ENCODE assay signal across 22 cellular contexts in the genomic region with DNA sequence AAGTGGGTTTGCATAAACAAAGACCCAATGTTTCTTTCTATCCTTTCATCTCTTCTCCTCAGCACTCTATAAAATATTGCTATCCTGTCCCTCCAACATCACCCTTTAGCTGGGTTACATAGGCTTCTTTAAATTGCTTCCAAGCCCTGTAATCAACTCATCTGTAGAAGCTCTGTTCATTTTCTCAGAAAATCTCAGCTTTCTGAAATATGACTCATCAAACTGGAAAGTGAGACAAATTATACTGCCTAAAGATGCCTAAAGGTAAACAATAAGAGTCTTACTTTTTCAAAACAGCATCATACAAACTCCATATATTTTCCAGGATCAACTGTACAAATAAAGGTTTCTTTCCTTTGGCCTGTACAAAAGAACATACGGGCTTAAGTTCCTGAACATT. TPM values are rescaled to one million over a fixed set of nuclear protein-coding genes. Genes with fewer than 3 reads are reported as not detected.
"Had no signal": no experiment of that assay in that cellular context is flagged by ENCODE, and none has a peak within 500 bp of the region (broad histone marks: within the 10 kb centered on the region; RNA-seq: fewer than 3 reads in every experiment).

No MANE protein-coding gene starts in this region.

- H2AFZ ChIP-seq: hepatocyte had no signal

- H3K4me3 Mint-ChIP-seq: activated B cell treated with CpG ODN at 0.5 μM for 24 hours; activated CD8-positive, alpha-beta T cell treated with anti-CD3 and anti-CD28 coated beads for 36 hours; activated naive CD4-positive, alpha-beta T cell treated with anti-CD3 and anti-CD28 coated beads, Interleukin-2, amount 10 ng/mL, durations not matched to agents 7 days and 5 days; activated naive CD8-positive, alpha-beta T cell treated with anti-CD3 and anti-CD28 coated beads, Interleukin-2, amount 50 U/mL, for 24 hours; nephron; stimulated activated effector memory CD8-positive, alpha-beta T cell treated with anti-CD3 and anti-CD28 coated beads, Interleukin-12 subunit alpha, Interleukin-12 subunit beta, amount 100 ng/mL, for 72 hours; type B pancreatic cell had no signal

- H3K4me2 ChIP-seq: hepatocyte had no signal

- H3K27ac ChIP-seq: ascending aorta, breast epithelium, esophagus squamous epithelium, hepatocyte, lower lobe of right lung, testis had no signal

- H3K36me3 ChIP-seq: breast epithelium had no signal

- H3K9me3 ChIP-seq: ascending aorta, breast epithelium, esophagus squamous epithelium, lower lobe of right lung, testis had no signal

- H3K4me1 Mint-ChIP-seq: nephron had no signal

- H3K4me1 ChIP-seq: ascending aorta, breast epithelium, esophagus squamous epithelium, lower lobe of right lung, testis had no signal

- H3K4me3 ChIP-seq: ascending aorta, breast epithelium, esophagus squamous epithelium, hepatocyte, lower lobe of right lung, testis had no signal

- DNase-seq: activated B cell treated with CpG ODN at 0.5 μM for 24 hours; activated CD4-positive, alpha-beta T cell treated with anti-CD3 and anti-CD28 coated beads for 48 hours; activated CD8-positive, alpha-beta T cell treated with anti-CD3 and anti-CD28 coated beads for 36 hours; activated effector memory CD4-positive, alpha-beta T cell treated with Interleukin-2 at 50 U/mL for 16 hours; activated naive CD4-positive, alpha-beta T cell treated with anti-CD3 and anti-CD28 coated beads, Interleukin-2, amount 10 ng/mL, durations not matched to agents 7 days and 5 days; activated naive CD8-positive, alpha-beta T cell treated with anti-CD3 and anti-CD28 coated beads, Interleukin-2, amount 50 U/mL, for 24 hours; activated T-cell treated with anti-CD3 and anti-CD28 coated beads, Interleukin-2, amount 50 U/mL, for 1 hour; cerebellar nuclear complex; dermis blood vessel endothelial cell; effector memory CD4-positive, alpha-beta T cell; esophagus squamous epithelium; islet precursor cell; lower lobe of right lung; stimulated activated CD4-positive, alpha-beta T cell treated with anti-CD3 and anti-CD28 coated beads, Interleukin-4, amount 100 ng/mL, for 24 hours; testis had no signal

- H3K9me3 Mint-ChIP-seq: activated B cell treated with CpG ODN at 0.5 μM for 24 hours; activated CD8-positive, alpha-beta T cell treated with anti-CD3 and anti-CD28 coated beads for 36 hours; activated naive CD4-positive, alpha-beta T cell treated with anti-CD3 and anti-CD28 coated beads, Interleukin-2, amount 10 ng/mL, durations not matched to agents 7 days and 5 days; activated naive CD8-positive, alpha-beta T cell treated with anti-CD3 and anti-CD28 coated beads, Interleukin-2, amount 50 U/mL, for 24 hours; nephron; stimulated activated effector memory CD8-positive, alpha-beta T cell treated with anti-CD3 and anti-CD28 coated beads, Interleukin-12 subunit alpha, Interleukin-12 subunit beta, amount 100 ng/mL, for 72 hours; type B pancreatic cell had no signal

- H3K27me3 ChIP-seq: ascending aorta, breast epithelium, esophagus squamous epithelium, hepatocyte, testis had no signal

- ATAC-seq: activated CD8-positive, alpha-beta T cell treated with anti-CD3 and anti-CD28 coated beads for 36 hours; activated naive CD8-positive, alpha-beta T cell treated with anti-CD3 and anti-CD28 coated beads, Interleukin-2, amount 50 U/mL, for 24 hours; lower lobe of right lung; sciatic nerve; stimulated activated effector memory CD8-positive, alpha-beta T cell treated with anti-CD3 and anti-CD28 coated beads, Interleukin-12 subunit alpha, Interleukin-12 subunit beta, amount 100 ng/mL, for 72 hours had no signal

- H3K27me3 Mint-ChIP-seq: activated B cell treated with CpG ODN at 0.5 μM for 24 hours; activated CD8-positive, alpha-beta T cell treated with anti-CD3 and anti-CD28 coated beads for 36 hours; activated naive CD4-positive, alpha-beta T cell treated with anti-CD3 and anti-CD28 coated beads, Interleukin-2, amount 10 ng/mL, durations not matched to agents 7 days and 5 days; activated naive CD8-positive, alpha-beta T cell treated with anti-CD3 and anti-CD28 coated beads, Interleukin-2, amount 50 U/mL, for 24 hours; type B pancreatic cell had no signal

- H3K27ac Mint-ChIP-seq: activated B cell treated with CpG ODN at 0.5 μM for 24 hours; activated CD8-positive, alpha-beta T cell treated with anti-CD3 and anti-CD28 coated beads for 36 hours; activated naive CD4-positive, alpha-beta T cell treated with anti-CD3 and anti-CD28 coated beads, Interleukin-2, amount 10 ng/mL, durations not matched to agents 7 days and 5 days; activated naive CD8-positive, alpha-beta T cell treated with anti-CD3 and anti-CD28 coated beads, Interleukin-2, amount 50 U/mL, for 24 hours; nephron; stimulated activated effector memory CD8-positive, alpha-beta T cell treated with anti-CD3 and anti-CD28 coated beads, Interleukin-12 subunit alpha, Interleukin-12 subunit beta, amount 100 ng/mL, for 72 hours; type B pancreatic cell had no signal

RNA-seq across cellular contexts. Expression of gene SAXO2, which starts 33.9 kb away (rescaled TPM):
- total RNA-seq: ascending aorta had no signal
